Comparison of ENCODE assay signal across 1 cellular context in genomic region chr22:20298803-20299735, GRCh38.
TF ChIP-seq lines count a peak whose summit lies in the region.

No MANE protein-coding gene starts in this region.

TF ChIP-seq in Ishikawa, 13 proteins besides CTCF, POLR2A, EP300 and RAD21 (continued from another document):
- TF ChIP-seq, protein P1, sequence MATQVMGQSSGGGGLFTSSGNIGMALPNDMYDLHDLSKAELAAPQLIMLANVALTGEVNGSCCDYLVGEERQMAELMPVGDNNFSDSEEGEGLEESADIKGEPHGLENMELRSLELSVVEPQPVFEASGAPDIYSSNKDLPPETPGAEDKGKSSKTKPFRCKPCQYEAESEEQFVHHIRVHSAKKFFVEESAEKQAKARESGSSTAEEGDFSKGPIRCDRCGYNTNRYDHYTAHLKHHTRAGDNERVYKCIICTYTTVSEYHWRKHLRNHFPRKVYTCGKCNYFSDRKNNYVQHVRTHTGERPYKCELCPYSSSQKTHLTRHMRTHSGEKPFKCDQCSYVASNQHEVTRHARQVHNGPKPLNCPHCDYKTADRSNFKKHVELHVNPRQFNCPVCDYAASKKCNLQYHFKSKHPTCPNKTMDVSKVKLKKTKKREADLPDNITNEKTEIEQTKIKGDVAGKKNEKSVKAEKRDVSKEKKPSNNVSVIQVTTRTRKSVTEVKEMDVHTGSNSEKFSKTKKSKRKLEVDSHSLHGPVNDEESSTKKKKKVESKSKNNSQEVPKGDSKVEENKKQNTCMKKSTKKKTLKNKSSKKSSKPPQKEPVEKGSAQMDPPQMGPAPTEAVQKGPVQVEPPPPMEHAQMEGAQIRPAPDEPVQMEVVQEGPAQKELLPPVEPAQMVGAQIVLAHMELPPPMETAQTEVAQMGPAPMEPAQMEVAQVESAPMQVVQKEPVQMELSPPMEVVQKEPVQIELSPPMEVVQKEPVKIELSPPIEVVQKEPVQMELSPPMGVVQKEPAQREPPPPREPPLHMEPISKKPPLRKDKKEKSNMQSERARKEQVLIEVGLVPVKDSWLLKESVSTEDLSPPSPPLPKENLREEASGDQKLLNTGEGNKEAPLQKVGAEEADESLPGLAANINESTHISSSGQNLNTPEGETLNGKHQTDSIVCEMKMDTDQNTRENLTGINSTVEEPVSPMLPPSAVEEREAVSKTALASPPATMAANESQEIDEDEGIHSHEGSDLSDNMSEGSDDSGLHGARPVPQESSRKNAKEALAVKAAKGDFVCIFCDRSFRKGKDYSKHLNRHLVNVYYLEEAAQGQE (IDR thresholded peaks at IDR 0.05; ENCODE audit: low read depth), result no peak
